15 cellular contexts compared by ENCODE assay signal in the genomic region with DNA sequence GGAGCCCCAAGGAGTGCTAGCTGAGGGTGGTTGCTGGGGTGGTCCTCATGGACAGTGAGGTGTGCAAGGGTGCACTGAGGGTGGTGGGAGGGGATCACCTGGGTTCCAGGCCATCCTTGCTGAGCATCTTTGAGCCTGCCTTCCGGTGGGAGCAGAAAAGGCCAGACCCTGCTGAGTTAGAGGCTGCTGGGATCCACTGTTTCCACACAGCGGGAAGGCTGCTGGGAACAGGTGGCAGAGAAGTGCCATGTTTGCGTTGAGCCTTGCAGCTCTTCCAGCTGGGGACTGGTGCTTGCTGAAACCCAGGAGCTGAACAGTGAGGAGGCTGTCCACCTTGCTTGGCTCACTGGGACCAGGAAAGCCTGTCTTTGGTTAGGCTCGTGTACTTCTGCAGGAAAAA. TPM values are rescaled to one million over a fixed set of nuclear protein-coding genes. Genes with fewer than 3 reads are reported as not detected.
A peak's percentile ranks its signal among the peaks of the same experiment; 100 is the strongest.
DNase-seq lines count a peak whose midpoint lies in the region; ATAC-seq and TF ChIP-seq lines count a peak whose summit lies in the region.
"Had no signal": no experiment of that assay in that cellular context is flagged by ENCODE, and none has a peak within 500 bp of the region (broad histone marks: within the 10 kb centered on the region; RNA-seq: fewer than 3 reads in every experiment).

No MANE protein-coding gene starts in this region.

- no peak overlapping the region for H3K27ac Mint-ChIP-seq in CD4-positive, alpha-beta T cell

- no peak overlapping the region for H3K27ac ChIP-seq in HEK293 (ENCODE audit: extremely low read depth, low read depth, low read length)
- no peak overlapping the region for H3K27ac ChIP-seq in osteoblast (ENCODE audit: low read depth, low read length)
- H3K27ac ChIP-seq in CD4-positive, alpha-beta T cell (ENCODE audit: low read depth, low read length), result no peak overlapping the region
- no peak overlapping the region for H3K27ac ChIP-seq in mammary epithelial cell (ENCODE audit: insufficient read depth, low read depth, low read length)
- no peak overlapping the region for H3K27ac ChIP-seq in Karpas-422 (ENCODE audit: low read length)
- H3K27ac ChIP-seq: PC-9 had no signal

- H3K4me3 Mint-ChIP-seq in CD4-positive, alpha-beta T cell, result no peak overlapping the region
- H3K4me3 Mint-ChIP-seq: CD14-positive monocyte had no signal

- no peaks in the 10 kb centered on the region for H3K4me1 Mint-ChIP-seq in CD4-positive, alpha-beta T cell (ENCODE audit: low read depth)

- no TSS peak for BruUV-seq in mammary epithelial cell (replicated peaks; lab: Mats Ljungman, UMichigan)

- no peaks in the 10 kb centered on the region for H3K36me3 Mint-ChIP-seq in CD4-positive, alpha-beta T cell (ENCODE audit: low read depth)
- H3K36me3 Mint-ChIP-seq: CD14-positive monocyte had no signal

- peak; percentile 4 to 65 (median 12) for DNase-seq in NCI-H1417 (lab: John Stamatoyannopoulos, UW)
- no peak for DNase-seq in NCI-H1417 treated with DMSO at 0.1 percent for 48 hours (lab: John Stamatoyannopoulos, UW)
- peak; percentile 37 for DNase-seq in NCI-H510A treated with DMSO at 0.1 percent for 48 hours (lab: John Stamatoyannopoulos, UW)
- peak; percentile 65 for DNase-seq in osteoblast (ENCODE audit: insufficient read length, low spot score, missing footprints)
- no peak for DNase-seq in CD4-positive, alpha-beta T cell
- no peak for DNase-seq in mammary epithelial cell
- DNase-seq in Karpas-422, result no peak
- DNase-seq: H7, KG1, MG63, NCI-H1105 treated with DMSO at 0.1 percent for 48 hours, NCI-H2081 treated with DMSO at 0.1 percent for 48 hours, PC-9 had no signal

- H4K20me1 ChIP-seq in osteoblast (ENCODE audit: insufficient read depth, low read length) (no peaks in the 10 kb centered on the region), mammary epithelial cell (ENCODE audit: insufficient read depth, low read length) (no peaks in the 10 kb centered on the region), Karpas-422 (ENCODE audit: insufficient read depth, low read depth, low read length) (peaks cover 15% of the 10 kb centered on the region; the same call in 1 of the 2 replicates)

- WGBS in mammary epithelial cell (ENCODE audit: low coverage, missing lambda C conversion rate), result 77% methylated on average over 4 of the region's 4 CpGs

- no peak overlapping the region for H2AFZ ChIP-seq in osteoblast (ENCODE audit: low read length)
- no peak overlapping the region for H2AFZ ChIP-seq in mammary epithelial cell (ENCODE audit: low read depth, low read length)
- no peak overlapping the region for H2AFZ ChIP-seq in Karpas-422 (ENCODE audit: low read length)
- H2AFZ ChIP-seq: PC-9 had no signal

- no peak for ATAC-seq in CD4-positive, alpha-beta T cell (ENCODE audit: poor library complexity)

- CTCF ChIA-PET in HEK293 (lab: Yijun Ruan, JAX), result interaction anchor here (0.7 to 1.6 kb wide), 4 partner anchors 8 to 51 kb away, joined by 3 to 5 read pairs (median 3); no protein-coding TSS in a partner anchor
- CTCF ChIA-PET in CD4-positive, alpha-beta T cell (lab: Charles Lee), result no interaction called here
- CTCF ChIA-PET in mammary epithelial cell (lab: Charles Lee; ENCODE audit: low non-redundant PET), result no interaction called here

- H3K36me3 ChIP-seq in HEK293 (ENCODE audit: control insufficient read depth in 2 of 2, insufficient read depth in 1 of 2, low read length in 2 of 2), result peaks cover 0 to 19% of the 10 kb centered on the region in 2 experiments; a peak in 1 of 3 replicates
- no peaks in the 10 kb centered on the region for H3K36me3 ChIP-seq in osteoblast (ENCODE audit: insufficient read depth, low read length)
- H3K36me3 ChIP-seq in mammary epithelial cell (ENCODE audit: insufficient read depth, low read length), result no peaks in the 10 kb centered on the region
- H3K36me3 ChIP-seq in Karpas-422 (ENCODE audit: insufficient read depth, low read length), result peaks cover 8% of the 10 kb centered on the region; the same call in 1 of the 2 replicates
- H3K36me3 ChIP-seq: MG63 had no signal

- POLR2A ChIA-PET in HEK293 (lab: Yijun Ruan, JAX), result no interaction called here
- POLR2A ChIA-PET in CD4-positive, alpha-beta T cell (lab: Charles Lee), result no interaction called here

- no peaks in the 10 kb centered on the region for H3K9me2 ChIP-seq in Karpas-422 (replicated peaks; ENCODE audit: insufficient read depth, low read length)

- intact Hi-C loops in CD4-positive, alpha-beta T cell (cut with DNase I, micrococcal nuclease), result loop anchor here in 1 of 2 experiments (10.0 kb wide), 1 partner anchor 107 kb away; a partner anchor contains a TSS
- intact Hi-C loops in mammary epithelial cell (cut with micrococcal nuclease), result no loop called here

- H3K4me1 ChIP-seq in HEK293 (ENCODE audit: control insufficient read depth, insufficient read depth, low read length) (no peaks in the 10 kb centered on the region), osteoblast (ENCODE audit: insufficient read depth, low read length) (no peaks in the 10 kb centered on the region), mammary epithelial cell (ENCODE audit: insufficient read depth, low read length) (no peaks in the 10 kb centered on the region), Karpas-422 (ENCODE audit: low read length) (no peaks in the 10 kb centered on the region)

- H3K9ac ChIP-seq in mammary epithelial cell (ENCODE audit: insufficient read depth, low read length) (no peak overlapping the region), Karpas-422 (ENCODE audit: low read length) (no peak overlapping the region)

- no peaks in the 10 kb centered on the region for H3K9me3 Mint-ChIP-seq in CD4-positive, alpha-beta T cell

- TF ChIP-seq CTCF in HEK293 (tag by site-specific recombination; IDR thresholded peaks at IDR 0.05) (no peak), osteoblast (IDR thresholded peaks at IDR 0.05; ENCODE audit: extremely low read depth, low read depth, low read length) (no peak), mammary epithelial cell (conservative IDR thresholded peaks at IDR 0.05 in 1 of 2, IDR thresholded peaks at IDR 0.05 in 1 of 2; ENCODE audit: extremely low read depth in 1 of 2, insufficient read depth in 1 of 2, low read depth in 1 of 2, low read length in 2 of 2) (no peak)
- no peak for TF ChIP-seq CTCF in CD4-positive, alpha-beta T cell (IDR thresholded peaks at IDR 0.05)

- H3K4me2 ChIP-seq in osteoblast (ENCODE audit: insufficient read depth, low read length), result no peak overlapping the region
- no peak overlapping the region for H3K4me2 ChIP-seq in mammary epithelial cell (ENCODE audit: insufficient read depth, low read depth, low read length)
- H3K4me2 ChIP-seq in Karpas-422 (ENCODE audit: low read depth, low read length, poor library complexity, severe bottlenecking), result no peak overlapping the region
- H3K4me2 ChIP-seq: PC-9 had no signal

- no peaks in the 10 kb centered on the region for H3K27me3 Mint-ChIP-seq in CD4-positive, alpha-beta T cell

- H3K27me3 ChIP-seq in osteoblast (ENCODE audit: insufficient read depth, low read length), result no peaks in the 10 kb centered on the region
- no peaks in the 10 kb centered on the region for H3K27me3 ChIP-seq in CD4-positive, alpha-beta T cell (ENCODE audit: control insufficient read depth, insufficient read depth, low read length)
- peaks cover 13% of the 10 kb centered on the region for H3K27me3 ChIP-seq in mammary epithelial cell (ENCODE audit: insufficient read depth, low read length)
- H3K27me3 ChIP-seq in Karpas-422 (ENCODE audit: low read length), result no peaks in the 10 kb centered on the region
- H3K27me3 ChIP-seq: MG63 had no signal

- dilution Hi-C loops in mammary epithelial cell (cut with HindIII; ENCODE audit: low sequenced_read_pairs), result no loop called here

- in situ Hi-C loops in mammary epithelial cell (cut with MboI; ENCODE audit: low sequenced_read_pairs in 2 of 2), result no loop called here

- no peaks in the 10 kb centered on the region for H3K9me3 ChIP-seq in HEK293 (ENCODE audit: control insufficient read depth, insufficient read depth, low read depth, low read length)
- no peaks in the 10 kb centered on the region for H3K9me3 ChIP-seq in osteoblast (ENCODE audit: low read depth, low read length)
- H3K9me3 ChIP-seq in CD4-positive, alpha-beta T cell (ENCODE audit: control insufficient read depth, low read length), result no peaks in the 10 kb centered on the region
- H3K9me3 ChIP-seq in mammary epithelial cell (replicated peaks; ENCODE audit: insufficient read depth, low read length), result no peaks in the 10 kb centered on the region
- H3K9me3 ChIP-seq in Karpas-422 (ENCODE audit: low read length), result no peaks in the 10 kb centered on the region
- H3K9me3 ChIP-seq: MG63 had no signal

- H3K4me3 ChIP-seq in HEK293 (ENCODE audit: low read depth, low read length) (no peak overlapping the region), osteoblast (ENCODE audit: insufficient read depth, low read length) (no peak overlapping the region), mammary epithelial cell (replicated peaks in 1 of 3; ENCODE audit: insufficient read depth in 1 of 3, low read depth in 2 of 3, low read length in 3 of 3) (no peak overlapping the region), Karpas-422 (ENCODE audit: low read length) (no peak overlapping the region)
- H3K4me3 ChIP-seq: MG63, PC-9 had no signal

- no peaks in the 10 kb centered on the region for H3K79me2 ChIP-seq in osteoblast (ENCODE audit: insufficient read depth, low read length)
- H3K79me2 ChIP-seq in mammary epithelial cell (ENCODE audit: insufficient read depth, low read length), result no peaks in the 10 kb centered on the region
- no peaks in the 10 kb centered on the region for H3K79me2 ChIP-seq in Karpas-422 (ENCODE audit: low read length)

TF ChIP-seq in HEK293, 187 proteins besides CTCF, POLR2A, EP300 and RAD21:
- TF ChIP-seq SCRT2 (tag by site-specific recombination; IDR thresholded peaks at IDR 0.05) (peak; percentile 50; the same call in 1 of the 2 replicates), ZNF792 (tag by site-specific recombination; IDR thresholded peaks at IDR 0.05) (no peak), BCL11A (tag by site-specific recombination; IDR thresholded peaks at IDR 0.05; ENCODE audit: low read depth) (no peak), ZIC2 (tag by site-specific recombination; IDR thresholded peaks at IDR 0.05) (peak; percentile 73)

RNA-seq across cellular contexts. Expression of a gene that starts 34.9 kb away (rescaled TPM):
- total RNA-seq in osteoblast (not detected in 2 replicates), mammary epithelial cell (not detected)
- 1 to 10 TPM; 7.4 to 9.4 TPM for total RNA-seq in CD4-positive, alpha-beta T cell
- polyA plus RNA-seq in mammary epithelial cell, result 0.07 TPM
- polyA minus RNA-seq in mammary epithelial cell, result not detected
- 0.26 and 1.5 TPM in 2 replicates for total RNA-seq in Karpas-422 (2014; rRNA removed; shearing (Covaris generic); ENCODE audit: low replicate concordance)
- total RNA-seq: H7, PC-9 had no signal

Comparison
In these comparisons a context has a peak if more than half of its experiments do, and no peak if none do; other contexts are left out.
1. DNase-seq: peak in NCI-H1417 (3 of 3), NCI-H510A treated with DMSO at 0.1 percent for 48 hours (single experiment) and osteoblast (single experiment); none in NCI-H1417 treated with DMSO at 0.1 percent for 48 hours (single experiment), CD4-positive, alpha-beta T cell (0 of 10), mammary epithelial cell (single experiment) and Karpas-422 (single experiment).